ENCODE assay signal across 24 cellular contexts in the genomic region with DNA sequence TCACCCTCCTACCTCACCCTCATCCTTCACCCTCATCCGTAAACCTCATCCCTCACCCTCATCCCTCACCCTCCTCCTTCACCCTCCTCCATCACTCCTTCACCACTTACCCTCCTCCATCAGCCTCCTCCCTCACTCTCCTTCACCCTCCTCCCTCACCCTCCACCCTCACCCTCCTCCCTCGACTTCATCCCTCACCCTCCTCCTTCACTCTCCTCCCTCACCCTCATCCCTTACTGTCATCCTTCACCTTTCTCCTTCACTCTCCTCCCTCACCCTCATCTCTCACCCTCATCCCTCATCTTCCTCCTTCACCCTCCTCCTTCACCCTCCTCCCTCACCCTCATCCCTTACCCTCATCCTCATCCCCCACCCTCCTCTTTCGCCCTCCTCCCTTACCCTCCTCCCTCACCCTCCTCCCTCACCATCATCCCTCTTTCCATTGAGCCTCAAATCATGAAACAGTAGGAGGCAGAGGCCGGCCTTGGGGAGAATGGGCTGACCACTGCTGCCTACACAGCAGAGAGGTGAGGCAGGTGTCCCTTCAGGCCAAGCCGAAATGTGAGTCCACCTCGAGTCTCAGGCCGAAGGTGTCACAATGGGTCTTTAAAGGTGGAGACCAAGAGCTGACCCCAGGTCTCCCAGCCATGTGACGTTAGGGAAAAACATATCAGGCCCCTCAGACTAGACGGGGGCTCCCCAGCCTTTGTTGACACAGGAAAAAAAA. TPM values are rescaled to one million over a fixed set of nuclear protein-coding genes. Genes with fewer than 3 reads are reported as not detected.
DNase-seq lines count a peak whose midpoint lies in the region; ATAC-seq, FAIRE-seq and TF ChIP-seq lines count a peak whose summit lies in the region.
"Had no signal": no experiment of that assay in that cellular context is flagged by ENCODE, and none has a peak within 500 bp of the region (broad histone marks: within the 10 kb centered on the region; RNA-seq: fewer than 3 reads in every experiment).

No MANE protein-coding gene starts in this region.

- peak overlapping the region; percentile 53; the same call in 1 of the 2 replicates for H2AK5ac ChIP-seq in H1 (ENCODE audit: low read depth, low read length)

- no peaks in the 10 kb centered on the region for H3K9me3 ChIP-seq in Peyer's patch
- peaks cover 0 to 4% of the 10 kb centered on the region in 2 experiments; a peak in 1 of 4 replicates for H3K9me3 ChIP-seq in H1 (ENCODE audit: insufficient read depth in 2 of 2, low read depth in 1 of 2, low read length in 1 of 2)
- H3K9me3 ChIP-seq: esophagus muscularis mucosa, SJSA1, tibial artery had no signal

- no peak overlapping the region for H4K5ac ChIP-seq in H1 (ENCODE audit: insufficient read length, low read depth, low read length)

- H3K9me3 Mint-ChIP-seq in activated CD4-positive, alpha-beta T cell treated with anti-CD3 and anti-CD28 coated beads, Interleukin-2, amount 10 ng/mL, durations not matched to agents 7 days and 5 days: peaks cover 16% of the 10 kb centered on the region

- no peak overlapping the region for H3K14ac ChIP-seq in H1 (ENCODE audit: insufficient read length)

- no peak overlapping the region for H4K8ac ChIP-seq in H1 (ENCODE audit: extremely low read depth, insufficient read depth, low read length)

- no peak overlapping the region for H2BK120ac ChIP-seq in H1 (replicated peaks; ENCODE audit: low read depth, low read length)

- H2BK12ac ChIP-seq in H1 (ENCODE audit: low read depth, low read length): no peak overlapping the region

- H3K4me1 ChIP-seq in Peyer's patch (peaks cover 0 to 7% (median 0%) of the 10 kb centered on the region in 4 donors), H1 (replicated peaks in 1 of 4; ENCODE audit: control insufficient read depth in 3 of 4, insufficient read depth in 4 of 4, low read length in 3 of 4) (peaks cover 0 to 4% (median 0%) of the 10 kb centered on the region in 4 experiments; a peak in 1 of 7 replicates)

- no peak overlapping the region for H3K56ac ChIP-seq in H1 (replicated peaks; ENCODE audit: insufficient read length, low read depth, low read length)

- WGBS in H1 (ENCODE audit: extremely low coverage in 1 of 2, insufficient coverage in 1 of 2, insufficient read length in 1 of 2, insufficient replicate concordance in 2 of 2, low coverage in 1 of 2, low lambda C conversion rate in 2 of 2, missing lambda C conversion rate in 1 of 2), 2 experiments: 88 to 100% methylated on average over 3 to 8 of the region's 9 CpGs

- H4K20me1 ChIP-seq in H1 (replicated peaks in 1 of 2; ENCODE audit: control insufficient read depth in 1 of 2, insufficient read depth in 2 of 2, low read length in 2 of 2): peaks cover 0 to 2% of the 10 kb centered on the region in 2 experiments

- no peak overlapping the region for H3K4me2 ChIP-seq in H1 (ENCODE audit: insufficient read depth in 1 of 2, low read depth in 2 of 2, low read length in 2 of 2)
- H3K4me2 ChIP-seq: hepatocyte had no signal

- H3K79me1 ChIP-seq in H1 (ENCODE audit: low read depth, low read length): no peaks in the 10 kb centered on the region

- H3K23me2 ChIP-seq in H1 (ENCODE audit: low read depth, low read length): peaks cover 9% of the 10 kb centered on the region; the same call in 1 of the 2 replicates

- no peaks in the 10 kb centered on the region for H3K36me3 Mint-ChIP-seq in activated CD4-positive, alpha-beta T cell treated with anti-CD3 and anti-CD28 coated beads, Interleukin-2, amount 10 ng/mL, durations not matched to agents 7 days and 5 days (ENCODE audit: low read depth)
- H3K36me3 Mint-ChIP-seq: CD4-positive, alpha-beta memory T cell had no signal

- H3K27ac ChIP-seq in Peyer's patch (no peak overlapping the region), H1 (ENCODE audit: low read depth, low read length) (no peak overlapping the region), RWPE1 (no peak overlapping the region)
- H3K27ac ChIP-seq: esophagus muscularis mucosa, hepatocyte, SJSA1, stomach, tibial artery had no signal

- no peak overlapping the region for H2AFZ ChIP-seq in H1 (ENCODE audit: low read length)
- H2AFZ ChIP-seq: hepatocyte had no signal

- intact Hi-C loops in sciatic nerve (cut with DNase I): no loop called here

- no peak for TF ChIP-seq EP300 in H1 (IDR thresholded peaks at IDR 0.05; ENCODE audit: borderline replicate concordance in 1 of 2, low read depth in 2 of 2, low read length in 2 of 2)

- no peak for FAIRE-seq in H1 (lab: Jason Lieb, UNC)
- FAIRE-seq: A204.1, frontal cortex had no signal

- no peak overlapping the region for H4K91ac ChIP-seq in H1 (replicated peaks; ENCODE audit: insufficient read length, low read length)

- H3K18ac ChIP-seq in H1 (ENCODE audit: extremely low read depth, low read length): no peak overlapping the region

- no peak overlapping the region for H3K4me3 ChIP-seq in Peyer's patch
- no peak overlapping the region for H3K4me3 ChIP-seq in H1 (ENCODE audit: extremely low read depth in 1 of 4, insufficient read depth in 2 of 4, low read depth in 3 of 4, low read length in 4 of 4)
- H3K4me3 ChIP-seq: esophagus muscularis mucosa, hepatocyte, SJSA1, stomach, tibial artery had no signal

- no peak overlapping the region for H3K4me3 Mint-ChIP-seq in activated CD4-positive, alpha-beta T cell treated with anti-CD3 and anti-CD28 coated beads, Interleukin-2, amount 10 ng/mL, durations not matched to agents 7 days and 5 days
- H3K4me3 Mint-ChIP-seq: CD4-positive, alpha-beta memory T cell; HFFc6 had no signal

- H3K79me2 ChIP-seq in H1 (ENCODE audit: control insufficient read depth in 1 of 2, insufficient read depth in 2 of 2, low read length in 2 of 2): no peaks in the 10 kb centered on the region
- H3K79me2 ChIP-seq: hepatocyte had no signal

- TF ChIP-seq CTCF in Peyer's patch (IDR thresholded peaks at IDR 0.05) (no peak), H1 (IDR thresholded peaks at IDR 0.05; ENCODE audit: control extremely low read depth in 1 of 3, insufficient read depth in 1 of 3, low read depth in 1 of 3, low read length in 3 of 3) (no peak), RWPE1 (conservative IDR thresholded peaks at IDR 0.05; ENCODE audit: low read depth) (no peak)

- H3K36me3 ChIP-seq in Peyer's patch (no peaks in the 10 kb centered on the region), H1 (ENCODE audit: control insufficient read depth in 2 of 4, insufficient read depth in 4 of 4, low read length in 3 of 4) (no peaks in the 10 kb centered on the region)
- H3K36me3 ChIP-seq: esophagus muscularis mucosa, SJSA1, stomach, tibial artery had no signal

- H3K4ac ChIP-seq in H1 (replicated peaks; ENCODE audit: insufficient read length, low read depth, low read length): no peak overlapping the region

- CTCF ChIA-PET in activated CD4-positive, alpha-beta T cell treated with anti-CD3 and anti-CD28 coated beads, Interleukin-2, amount 10 ng/mL, durations not matched to agents 7 days and 5 days (lab: Charles Lee): no interaction called here
- CTCF ChIA-PET in H1 (lab: Charles Lee; ENCODE audit: partially characterized antibody) (no interaction called here), RWPE1 (lab: Yijun Ruan, JAX) (no interaction called here)

- H3K27me3 Mint-ChIP-seq in activated CD4-positive, alpha-beta T cell treated with anti-CD3 and anti-CD28 coated beads, Interleukin-2, amount 10 ng/mL, durations not matched to agents 7 days and 5 days: no peaks in the 10 kb centered on the region
- H3K27me3 Mint-ChIP-seq: CD4-positive, alpha-beta memory T cell had no signal

- POLR2A ChIA-PET in activated CD4-positive, alpha-beta T cell treated with anti-CD3 and anti-CD28 coated beads, Interleukin-2, amount 10 ng/mL, durations not matched to agents 7 days and 5 days (lab: Charles Lee): no interaction called here
- POLR2A ChIA-PET in H1 (lab: Charles Lee; ENCODE audit: partially characterized antibody) (no interaction called here), RWPE1 (lab: Yijun Ruan, JAX; ENCODE audit: low non-redundant PET) (no interaction called here)

- H3K4me1 Mint-ChIP-seq in activated CD4-positive, alpha-beta T cell treated with anti-CD3 and anti-CD28 coated beads, Interleukin-2, amount 10 ng/mL, durations not matched to agents 7 days and 5 days: peaks cover 1% of the 10 kb centered on the region
- H3K4me1 Mint-ChIP-seq: CD4-positive, alpha-beta memory T cell had no signal

- no peaks in the 10 kb centered on the region for H3K27me3 ChIP-seq in Peyer's patch
- no peaks in the 10 kb centered on the region for H3K27me3 ChIP-seq in H1 (replicated peaks in 1 of 4; ENCODE audit: control insufficient read depth in 3 of 4, extremely low read depth in 1 of 4, insufficient read depth in 3 of 4, low read length in 3 of 4)
- H3K27me3 ChIP-seq: esophagus muscularis mucosa, hepatocyte, SJSA1, stomach, tibial artery had no signal

- no peak overlapping the region for H2BK20ac ChIP-seq in H1 (ENCODE audit: low read length)

- TF ChIP-seq POLR2A in Peyer's patch (IDR thresholded peaks at IDR 0.05) (no peak), H1 (IDR thresholded peaks at IDR 0.05; ENCODE audit: control extremely low read depth in 1 of 2, low read depth in 2 of 2, low read length in 2 of 2) (no peak)

- ATAC-seq in sciatic nerve (no peak), HG03442 (IDR thresholded peaks at IDR 0.05; ENCODE audit: unreplicated experiment) (no peak)

- no peak overlapping the region for H3K27ac Mint-ChIP-seq in activated CD4-positive, alpha-beta T cell treated with anti-CD3 and anti-CD28 coated beads, Interleukin-2, amount 10 ng/mL, durations not matched to agents 7 days and 5 days
- H3K27ac Mint-ChIP-seq: HFFc6 had no signal

- H2BK15ac ChIP-seq in H1 (ENCODE audit: low read length): no peak overlapping the region

- H3K9ac ChIP-seq in H1 (replicated peaks in 1 of 4; ENCODE audit: extremely low read depth in 1 of 4, low read depth in 3 of 4, low read length in 3 of 4): no peak overlapping the region

- TF ChIP-seq RAD21 in H1 (IDR thresholded peaks at IDR 0.05 in 1 of 2, conservative IDR thresholded peaks at IDR 0.05 in 1 of 2; ENCODE audit: low read depth in 2 of 2, low read length in 2 of 2): no peak

- H3K23ac ChIP-seq in H1 (ENCODE audit: insufficient read length): no peak overlapping the region

- peak; percentile 1 for DNase-seq in activated CD4-positive, alpha-beta T cell treated with anti-CD3 and anti-CD28 coated beads for 48 hours
- no peak for DNase-seq in activated CD4-positive, alpha-beta T cell treated with anti-CD3 and anti-CD28 coated beads, Interleukin-2, amount 10 ng/mL, durations not matched to agents 7 days and 5 days
- DNase-seq in Peyer's patch (peak in 2 of 3 donors; percentile 15 to 28), H1 (ENCODE audit: low read depth in 1 of 2, low spot score in 2 of 2) (no peak), sciatic nerve (ENCODE audit: low spot score) (peak; percentile 48), NCI-H128 (lab: John Stamatoyannopoulos, UW; ENCODE audit: unreplicated experiment) (no peak), RWPE1 (ENCODE audit: low spot score) (no peak)
- DNase-seq: activated CD4-positive, CD25-positive, alpha-beta regulatory T cell; activated CD8-positive, alpha-beta memory T cell treated with anti-CD3 and anti-CD28 coated beads for 24 hours; amygdala; CD4-positive, alpha-beta memory T cell; cortex of kidney; HFFc6; NCI-H1048; NCI-H187 treated with DMSO at 0.1 percent for 48 hours; NCI-H526 treated with DMSO at 0.1 percent for 48 hours; stomach had no signal

- H2BK5ac ChIP-seq in H1 (ENCODE audit: low read depth, low read length): 0 out of 2 replicates have a peak overlapping the region, but pooled peaks have one; percentile 16

RNA-seq across cellular contexts. Expression of a gene that starts 53.0 kb away (rescaled TPM):
- under 1 TPM; 0.37 to 0.46 TPM for total RNA-seq in activated CD4-positive, alpha-beta T cell treated with anti-CD3 and anti-CD28 coated beads, Interleukin-2, amount 10 ng/mL, durations not matched to agents 7 days and 5 days
- total RNA-seq in Peyer's patch: 10 to 100 TPM in 3 of 4 donors, 1 to 10 TPM in 1; 5.8 to 97.8 (median 59.4) TPM
- 38.0 and 43.0 TPM in 2 replicates for total RNA-seq in H1 (2021; fragmentation: NEBNext Ultra II Directional; extraction: Animal tissue kit (Norgen Biotek cat#: 25700))
- 21.1 and 22.3 TPM in 2 replicates for polyA plus RNA-seq in H1 (2011; rRNA removed)
- polyA plus RNA-seq in H1 (2011; cell fraction: cytosol; rRNA removed): 18.1 TPM
- polyA plus RNA-seq in H1 (2011; cell fraction: nucleus; rRNA removed): 42.6 TPM
- 42.0 to 59.5 TPM (median 51.8 TPM) in 4 replicates for polyA plus RNA-seq in H1 (2012, experiment 1 of 2)
- polyA plus RNA-seq in H1 (2012, experiment 2 of 2): 33.3 TPM
- 34.8 TPM for polyA plus RNA-seq in H1 (2013, experiment 1 of 2)
- 38.8 TPM for polyA plus RNA-seq in H1 (2013, experiment 2 of 2)
- 46.5 and 53.1 TPM in 2 replicates for polyA minus RNA-seq in H1 (2011; rRNA and poly(A)+ RNA removed)
- polyA minus RNA-seq in H1 (2011; cell fraction: cytosol; rRNA and poly(A)+ RNA removed): 78.2 TPM
- polyA minus RNA-seq in H1 (2011; cell fraction: nucleus; rRNA and poly(A)+ RNA removed): 31.0 TPM
- 36.5 TPM for total RNA-seq in sciatic nerve
- polyA plus RNA-seq: CD4-positive, alpha-beta memory T cell had no signal

Comparison
In these comparisons a context has a peak if more than half of its experiments do, and no peak if none do; other contexts are left out.
1. DNase-seq: peak in activated CD4-positive, alpha-beta T cell treated with anti-CD3 and anti-CD28 coated beads for 48 hours (single experiment), Peyer's patch (2 of 3) and sciatic nerve (single experiment); none in activated CD4-positive, alpha-beta T cell treated with anti-CD3 and anti-CD28 coated beads, Interleukin-2, amount 10 ng/mL, durations not matched to agents 7 days and 5 days (single experiment), H1 (0 of 2), NCI-H128 (single experiment) and RWPE1 (single experiment).
2. RNA of a gene that starts 53.0 kb away (total RNA-seq): 5.8 to 97.8 TPM in Peyer's patch, 38.0 to 43.0 TPM in H1 and 36.5 TPM in sciatic nerve (single experiment); 0.37 to 0.46 TPM in activated CD4-positive, alpha-beta T cell treated with anti-CD3 and anti-CD28 coated beads, Interleukin-2, amount 10 ng/mL, durations not matched to agents 7 days and 5 days; every median in the first group is over 4 times any median in the second.